1 cellular context compared by ENCODE assay signal in the genomic region with DNA sequence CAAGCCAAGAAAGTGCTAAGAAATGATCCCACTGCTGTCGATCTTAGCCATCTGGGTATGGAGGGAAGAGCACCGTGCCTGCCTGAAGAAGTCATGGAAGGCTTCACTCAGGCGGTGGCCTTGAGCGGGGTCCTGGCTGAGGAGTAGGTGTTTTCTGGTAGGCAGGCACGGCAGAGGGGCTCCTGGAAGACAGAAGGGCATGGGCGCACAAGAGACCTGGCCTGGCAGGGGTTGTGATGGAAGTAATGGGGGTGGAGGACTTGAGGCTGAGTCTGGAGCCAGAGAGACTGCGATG.
TF ChIP-seq lines count a peak whose summit lies in the region.

No MANE protein-coding gene starts in this region.

TF ChIP-seq in H1, 55 proteins besides CTCF, POLR2A, EP300 and RAD21 (continued from another document):
- TF ChIP-seq BCL11A (IDR thresholded peaks at IDR 0.05; ENCODE audit: low read depth in 2 of 2, low read length in 2 of 2) = no peak
- TF ChIP-seq KDM5A (IDR thresholded peaks at IDR 0.05; ENCODE audit: low read length) = no peak
- no peak for TF ChIP-seq BACH1 (IDR thresholded peaks at IDR 0.05; ENCODE audit: low read length)
- TF ChIP-seq NANOG (IDR thresholded peaks at IDR 0.05; ENCODE audit: insufficient read depth, low read depth, low read length, poor library complexity, severe bottlenecking) = no peak
- TF ChIP-seq KDM1A (IDR thresholded peaks at IDR 0.05; ENCODE audit: borderline replicate concordance, low read length) = no peak
- TF ChIP-seq RNF2 (IDR thresholded peaks at IDR 0.05; ENCODE audit: borderline replicate concordance, low read depth, low read length, missing control alignments, poor library complexity, severe bottlenecking) = no peak
TF ChIP-seq in H1: peak in this region for 0.
